ENCODE assay signal across 11 cellular contexts in the genomic region with DNA sequence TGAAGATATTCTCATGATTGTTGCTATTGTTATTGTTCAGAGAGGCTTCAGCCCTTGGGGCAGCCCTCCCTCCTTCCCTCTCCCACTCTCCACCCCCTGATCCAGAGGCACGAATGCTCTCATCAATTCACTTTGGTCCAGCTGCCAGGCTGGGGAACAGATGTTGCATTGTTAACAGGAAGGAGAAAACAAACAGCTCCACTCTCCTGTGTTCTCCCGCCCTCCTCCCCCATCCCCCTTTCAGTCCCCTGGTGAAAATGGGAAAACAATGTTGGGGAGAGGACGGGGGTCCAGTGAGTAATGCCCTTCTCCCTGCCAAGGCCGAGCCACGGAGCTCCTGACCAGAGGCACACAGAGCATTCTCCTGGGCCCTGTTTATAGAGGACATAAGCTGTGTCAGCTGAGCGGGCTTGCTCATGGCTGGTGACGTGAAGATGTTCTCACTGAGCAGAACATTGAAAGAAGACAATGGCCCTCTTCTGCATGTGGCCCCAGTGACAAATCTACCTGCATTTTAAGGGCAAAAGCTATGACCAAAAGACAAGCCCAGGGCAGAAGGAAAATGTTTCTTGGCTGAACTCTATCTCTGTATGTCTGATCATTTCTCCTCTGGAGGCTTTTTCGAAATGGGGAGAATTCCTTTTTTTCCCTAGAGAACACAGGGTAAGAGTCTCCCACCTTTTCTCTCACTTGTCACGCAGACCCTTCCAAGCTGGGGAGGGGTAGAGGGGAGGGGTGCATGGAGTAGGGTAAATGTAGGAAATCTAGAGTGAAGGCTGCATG.
DNase-seq lines count a peak whose midpoint lies in the region; ATAC-seq and TF ChIP-seq lines count a peak whose summit lies in the region.
"Had no signal": no experiment of that assay in that cellular context is flagged by ENCODE, and none has a peak within 500 bp of the region (broad histone marks: within the 10 kb centered on the region; RNA-seq: fewer than 3 reads in every experiment).

No MANE protein-coding gene starts in this region.

- no peaks in the 10 kb centered on the region for H4K20me1 ChIP-seq in GM23338 (replicated peaks; ENCODE audit: insufficient read depth)

- H3K36me3 Mint-ChIP-seq in GM23338 (ENCODE audit: low read depth) = no peaks in the 10 kb centered on the region

- peak overlapping the region; percentile 74 for H2AFZ ChIP-seq in GM23338

- H3K4me2 ChIP-seq in GM23338 = no peak overlapping the region; the same call in 1 of the 2 replicates

- no peak overlapping the region for H3K4me3 ChIP-seq in GM23338
- H3K4me3 ChIP-seq in foreskin fibroblast (ENCODE audit: low read depth in 1 of 2, low read length in 2 of 2) = no peak overlapping the region
- H3K4me3 ChIP-seq: adrenal gland had no signal

- no peaks in the 10 kb centered on the region for H3K9me3 Mint-ChIP-seq in GM23338

- TF ChIP-seq CTCF in GM23338 (conservative IDR thresholded peaks at IDR 0.05; ENCODE audit: low read depth in 2 of 2) (no peak), foreskin fibroblast (IDR thresholded peaks at IDR 0.05; ENCODE audit: low read depth, low read length) (no peak)

- peaks cover 5% of the 10 kb centered on the region for H3K9me2 ChIP-seq in GM23338 (ENCODE audit: insufficient read depth)

- ATAC-seq in GM23338 (peak; percentile 86), HG02840 (IDR thresholded peaks at IDR 0.05; ENCODE audit: low FRiP score, unreplicated experiment) (no peak)

- no peak overlapping the region for H3K27ac Mint-ChIP-seq in GM23338

- no peak overlapping the region for H3K4me3 Mint-ChIP-seq in GM23338

- H3K27me3 Mint-ChIP-seq in GM23338 (ENCODE audit: insufficient read depth, low read depth, poor library complexity) = no peaks in the 10 kb centered on the region

- no peaks in the 10 kb centered on the region for H3K36me3 ChIP-seq in GM23338 (ENCODE audit: insufficient read depth)
- H3K36me3 ChIP-seq: adrenal gland had no signal

- H3K4me1 Mint-ChIP-seq in GM23338 = peaks cover 3% of the 10 kb centered on the region; the same call in 1 of the 3 replicates

- H3K4me1 ChIP-seq in GM23338 (ENCODE audit: insufficient read depth) = no peaks in the 10 kb centered on the region
- H3K4me1 ChIP-seq: adrenal gland had no signal

- no peak overlapping the region for H3K27ac ChIP-seq in GM23338 (ENCODE audit: low read depth)
- H3K27ac ChIP-seq: adrenal gland had no signal

- no peaks in the 10 kb centered on the region for H3F3A ChIP-seq in GM23338 (replicated peaks; ENCODE audit: low read depth)

- H3K27me3 ChIP-seq in GM23338 (ENCODE audit: insufficient read depth) = no peaks in the 10 kb centered on the region
- H3K27me3 ChIP-seq: adrenal gland had no signal

- no peaks in the 10 kb centered on the region for H3K79me2 ChIP-seq in GM23338 (replicated peaks; ENCODE audit: insufficient read depth)

- DNase-seq in GM23338 (ENCODE audit: low spot score) (peak; percentile 50), NCI-H526 treated with DMSO at 0.1 percent for 48 hours (lab: John Stamatoyannopoulos, UW) (peak; percentile 54), foreskin fibroblast (peak; percentile 48 to 77), pons (ENCODE audit: low spot score) (peak; percentile 100), HT-29 (ENCODE audit: low spot score) (no peak)
- no peak for DNase-seq in activated T-cell treated with anti-CD3 and anti-CD28 coated beads, Interleukin-2, amount 50 U/mL, for 1 hour
- no peak for DNase-seq in activated CD4-positive, CD25-positive, alpha-beta regulatory T cell (lab: John Stamatoyannopoulos, UW)
- DNase-seq: activated CD4-positive, alpha-beta T cell treated with anti-CD3 and anti-CD28 coated beads for 48 hours; RPMI8226 had no signal

TF ChIP-seq in GM23338, 12 proteins besides CTCF, POLR2A, EP300 and RAD21 (continues in another document):
- TF ChIP-seq, protein P1, sequence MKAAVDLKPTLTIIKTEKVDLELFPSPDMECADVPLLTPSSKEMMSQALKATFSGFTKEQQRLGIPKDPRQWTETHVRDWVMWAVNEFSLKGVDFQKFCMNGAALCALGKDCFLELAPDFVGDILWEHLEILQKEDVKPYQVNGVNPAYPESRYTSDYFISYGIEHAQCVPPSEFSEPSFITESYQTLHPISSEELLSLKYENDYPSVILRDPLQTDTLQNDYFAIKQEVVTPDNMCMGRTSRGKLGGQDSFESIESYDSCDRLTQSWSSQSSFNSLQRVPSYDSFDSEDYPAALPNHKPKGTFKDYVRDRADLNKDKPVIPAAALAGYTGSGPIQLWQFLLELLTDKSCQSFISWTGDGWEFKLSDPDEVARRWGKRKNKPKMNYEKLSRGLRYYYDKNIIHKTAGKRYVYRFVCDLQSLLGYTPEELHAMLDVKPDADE (IDR thresholded peaks at IDR 0.05) = no peak
- no peak for TF ChIP-seq JUNB (IDR thresholded peaks at IDR 0.05; ENCODE audit: unreplicated experiment)
- TF ChIP-seq, protein P2, sequence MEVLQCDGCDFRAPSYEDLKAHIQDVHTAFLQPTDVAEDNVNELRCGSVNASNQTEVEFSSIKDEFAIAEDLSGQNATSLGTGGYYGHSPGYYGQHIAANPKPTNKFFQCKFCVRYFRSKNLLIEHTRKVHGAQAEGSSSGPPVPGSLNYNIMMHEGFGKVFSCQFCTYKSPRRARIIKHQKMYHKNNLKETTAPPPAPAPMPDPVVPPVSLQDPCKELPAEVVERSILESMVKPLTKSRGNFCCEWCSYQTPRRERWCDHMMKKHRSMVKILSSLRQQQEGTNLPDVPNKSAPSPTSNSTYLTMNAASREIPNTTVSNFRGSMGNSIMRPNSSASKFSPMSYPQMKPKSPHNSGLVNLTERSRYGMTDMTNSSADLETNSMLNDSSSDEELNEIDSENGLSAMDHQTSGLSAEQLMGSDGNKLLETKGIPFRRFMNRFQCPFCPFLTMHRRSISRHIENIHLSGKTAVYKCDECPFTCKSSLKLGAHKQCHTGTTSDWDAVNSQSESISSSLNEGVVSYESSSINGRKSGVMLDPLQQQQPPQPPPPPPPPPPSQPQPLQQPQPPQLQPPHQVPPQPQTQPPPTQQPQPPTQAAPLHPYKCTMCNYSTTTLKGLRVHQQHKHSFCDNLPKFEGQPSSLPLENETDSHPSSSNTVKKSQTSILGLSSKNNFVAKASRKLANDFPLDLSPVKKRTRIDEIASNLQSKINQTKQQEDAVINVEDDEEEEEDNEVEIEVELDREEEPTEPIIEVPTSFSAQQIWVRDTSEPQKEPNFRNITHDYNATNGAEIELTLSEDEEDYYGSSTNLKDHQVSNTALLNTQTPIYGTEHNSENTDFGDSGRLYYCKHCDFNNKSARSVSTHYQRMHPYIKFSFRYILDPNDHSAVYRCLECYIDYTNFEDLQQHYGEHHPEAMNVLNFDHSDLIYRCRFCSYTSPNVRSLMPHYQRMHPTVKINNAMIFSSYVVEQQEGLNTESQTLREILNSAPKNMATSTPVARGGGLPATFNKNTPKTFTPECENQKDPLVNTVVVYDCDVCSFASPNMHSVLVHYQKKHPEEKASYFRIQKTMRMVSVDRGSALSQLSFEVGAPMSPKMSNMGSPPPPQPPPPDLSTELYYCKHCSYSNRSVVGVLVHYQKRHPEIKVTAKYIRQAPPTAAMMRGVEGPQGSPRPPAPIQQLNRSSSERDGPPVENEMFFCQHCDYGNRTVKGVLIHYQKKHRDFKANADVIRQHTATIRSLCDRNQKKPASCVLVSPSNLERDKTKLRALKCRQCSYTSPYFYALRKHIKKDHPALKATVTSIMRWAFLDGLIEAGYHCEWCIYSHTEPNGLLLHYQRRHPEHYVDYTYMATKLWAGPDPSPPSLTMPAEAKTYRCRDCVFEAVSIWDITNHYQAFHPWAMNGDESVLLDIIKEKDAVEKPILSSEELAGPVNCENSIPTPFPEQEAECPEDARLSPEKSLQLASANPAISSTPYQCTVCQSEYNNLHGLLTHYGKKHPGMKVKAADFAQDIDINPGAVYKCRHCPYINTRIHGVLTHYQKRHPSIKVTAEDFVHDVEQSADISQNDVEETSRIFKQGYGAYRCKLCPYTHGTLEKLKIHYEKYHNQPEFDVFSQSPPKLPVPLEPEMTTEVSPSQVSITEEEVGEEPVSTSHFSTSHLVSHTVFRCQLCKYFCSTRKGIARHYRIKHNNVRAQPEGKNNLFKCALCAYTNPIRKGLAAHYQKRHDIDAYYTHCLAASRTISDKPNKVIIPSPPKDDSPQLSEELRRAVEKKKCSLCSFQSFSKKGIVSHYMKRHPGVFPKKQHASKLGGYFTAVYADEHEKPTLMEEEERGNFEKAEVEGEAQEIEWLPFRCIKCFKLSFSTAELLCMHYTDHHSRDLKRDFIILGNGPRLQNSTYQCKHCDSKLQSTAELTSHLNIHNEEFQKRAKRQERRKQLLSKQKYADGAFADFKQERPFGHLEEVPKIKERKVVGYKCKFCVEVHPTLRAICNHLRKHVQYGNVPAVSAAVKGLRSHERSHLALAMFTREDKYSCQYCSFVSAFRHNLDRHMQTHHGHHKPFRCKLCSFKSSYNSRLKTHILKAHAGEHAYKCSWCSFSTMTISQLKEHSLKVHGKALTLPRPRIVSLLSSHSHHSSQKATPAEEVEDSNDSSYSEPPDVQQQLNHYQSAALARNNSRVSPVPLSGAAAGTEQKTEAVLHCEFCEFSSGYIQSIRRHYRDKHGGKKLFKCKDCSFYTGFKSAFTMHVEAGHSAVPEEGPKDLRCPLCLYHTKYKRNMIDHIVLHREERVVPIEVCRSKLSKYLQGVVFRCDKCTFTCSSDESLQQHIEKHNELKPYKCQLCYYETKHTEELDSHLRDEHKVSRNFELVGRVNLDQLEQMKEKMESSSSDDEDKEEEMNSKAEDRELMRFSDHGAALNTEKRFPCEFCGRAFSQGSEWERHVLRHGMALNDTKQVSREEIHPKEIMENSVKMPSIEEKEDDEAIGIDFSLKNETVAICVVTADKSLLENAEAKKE (CRISPR knock-in tag; IDR thresholded peaks at IDR 0.05) = no peak
- no peak for TF ChIP-seq EZH2phosphoT487 (IDR thresholded peaks at IDR 0.05; ENCODE audit: unreplicated experiment)
- TF ChIP-seq ZNF114 (CRISPR knock-in tag; IDR thresholded peaks at IDR 0.05) = no peak
- no peak for TF ChIP-seq CREB1 (CRISPR knock-in tag; IDR thresholded peaks at IDR 0.05; ENCODE audit: low read depth)
- TF ChIP-seq EZH2 (IDR thresholded peaks at IDR 0.05; ENCODE audit: low read depth, unreplicated experiment) = no peak
- no peak for TF ChIP-seq ZNF331 (CRISPR knock-in tag; IDR thresholded peaks at IDR 0.05; ENCODE audit: low read depth)
- no peak for TF ChIP-seq STAT1 (IDR thresholded peaks at IDR 0.05; ENCODE audit: unreplicated experiment)
- TF ChIP-seq NANOG (IDR thresholded peaks at IDR 0.05; ENCODE audit: borderline replicate concordance) = no peak
- no peak for TF ChIP-seq POLR2AphosphoS5 (IDR thresholded peaks at IDR 0.05; ENCODE audit: low read depth)

Comparison
In these comparisons a context has a peak if more than half of its experiments do, and no peak if none do; other contexts are left out.
1. DNase-seq: peak in GM23338 (single experiment), NCI-H526 treated with DMSO at 0.1 percent for 48 hours (single experiment), foreskin fibroblast (2 of 2) and pons (single experiment); none in HT-29 (single experiment), activated T-cell treated with anti-CD3 and anti-CD28 coated beads, Interleukin-2, amount 50 U/mL, for 1 hour (single experiment) and activated CD4-positive, CD25-positive, alpha-beta regulatory T cell (0 of 4).